Comparison of ENCODE assay signal across 22 cellular contexts in genomic region chr18:74184875-74185274, GRCh38. TPM values are rescaled to one million over a fixed set of nuclear protein-coding genes. Genes with fewer than 3 reads are reported as not detected.
DNase-seq lines count a peak whose midpoint lies in the region; ATAC-seq and TF ChIP-seq lines count a peak whose summit lies in the region.
"Had no signal": no experiment of that assay in that cellular context is flagged by ENCODE, and none has a peak within 500 bp of the region (broad histone marks: within the 10 kb centered on the region; RNA-seq: fewer than 3 reads in every experiment).

No MANE protein-coding gene starts in this region.

- 0% methylated on average over 2 of the region's 3 CpGs for WGBS in mammary epithelial cell (ENCODE audit: low coverage, missing lambda C conversion rate)

- no peak overlapping the region for H3K9ac ChIP-seq in mammary epithelial cell (ENCODE audit: insufficient read depth, low read length)
- H3K9ac ChIP-seq: GM23248 had no signal

- CTCF ChIA-PET in mammary epithelial cell (lab: Charles Lee; ENCODE audit: low non-redundant PET) (no interaction called here), MCF 10A (lab: Yijun Ruan, JAX) (interaction anchor here (0.7 to 1.4 kb wide), 4 partner anchors 10 to 309 kb away, joined by 3 to 5 read pairs (median 4); no protein-coding TSS in a partner anchor)

- peaks cover 28% of the 10 kb centered on the region for H3K4me1 ChIP-seq in mammary epithelial cell (ENCODE audit: insufficient read depth, low read length)
- no peaks in the 10 kb centered on the region for H3K4me1 ChIP-seq in RWPE2 (ENCODE audit: insufficient read depth, poor library complexity, severe bottlenecking)

- BruUV-seq in mammary epithelial cell (replicated peaks; lab: Mats Ljungman, UMichigan) (no TSS peak), MCF 10A (replicated peaks; lab: Mats Ljungman, UMichigan) (no TSS peak)

- no peak overlapping the region for H3K27ac Mint-ChIP-seq in MCF 10A (ENCODE audit: low read depth, unreplicated experiment)
- H3K27ac Mint-ChIP-seq in naive thymus-derived CD8-positive, alpha-beta T cell: no peak overlapping the region
- H3K27ac Mint-ChIP-seq: CD8-positive, alpha-beta T cell had no signal

- peaks cover 5% of the 10 kb centered on the region for H3K4me1 Mint-ChIP-seq in MCF 10A (ENCODE audit: insufficient read depth, unreplicated experiment)
- H3K4me1 Mint-ChIP-seq in naive thymus-derived CD8-positive, alpha-beta T cell: peaks cover 0 to 1% (median 0%) of the 10 kb centered on the region in 4 donors

- no peak overlapping the region for H3K4me3 Mint-ChIP-seq in MCF 10A (ENCODE audit: unreplicated experiment)
- H3K4me3 Mint-ChIP-seq in naive thymus-derived CD8-positive, alpha-beta T cell: no peak overlapping the region
- H3K4me3 Mint-ChIP-seq: CD8-positive, alpha-beta T cell had no signal

- H3K79me2 ChIP-seq in mammary epithelial cell (ENCODE audit: insufficient read depth, low read length): no peaks in the 10 kb centered on the region

- peak; percentile 72 for DNase-seq in mammary epithelial cell
- no peak for DNase-seq in MCF 10A (ENCODE audit: unreplicated experiment)
- DNase-seq in RWPE2 (ENCODE audit: low spot score): no peak
- peak; percentile 85 for DNase-seq in islet precursor cell
- no peak for DNase-seq in RKO (ENCODE audit: low spot score)
- DNase-seq in GM20000 (ENCODE audit: low spot score): no peak
- DNase-seq in naive thymus-derived CD8-positive, alpha-beta T cell: no peak
- DNase-seq: AML-193; C1 segment of cervical spinal cord; CD8-positive, alpha-beta T cell; DMS153; GM23248; HCEC 1CT; KG1; NCI-H1105; NCI-H146; NCI-H2029; NCI-H2171 treated with DMSO at 0.1 percent for 48 hours; NCI-H446 treated with DMSO at 0.1 percent for 48 hours; NK-92 treated with Interleukin-12 subunit alpha and Interleukin-12 subunit beta, amount 100 ng/mL, for 24 hours; Right ventricle myocardium superior had no signal

- H3K27me3 Mint-ChIP-seq in MCF 10A (ENCODE audit: insufficient read depth, unreplicated experiment): peaks cover 24% of the 10 kb centered on the region
- H3K27me3 Mint-ChIP-seq in naive thymus-derived CD8-positive, alpha-beta T cell: peaks cover 8 to 39% (median 21%) of the 10 kb centered on the region in 5 donors

- peak overlapping the region; percentile 23 for H2AFZ ChIP-seq in mammary epithelial cell (ENCODE audit: low read depth, low read length)
- H2AFZ ChIP-seq: GM23248 had no signal

- no peaks in the 10 kb centered on the region for H3K36me3 ChIP-seq in mammary epithelial cell (ENCODE audit: insufficient read depth, low read length)
- no peaks in the 10 kb centered on the region for H3K36me3 ChIP-seq in RWPE2 (ENCODE audit: low read depth)

- in situ Hi-C loops in mammary epithelial cell (cut with MboI; ENCODE audit: low sequenced_read_pairs in 2 of 2): loop anchor here in 1 of 2 donors (25.0 kb wide), 1 partner anchor 302 kb away; the partner anchor contains the start of gene CNDP2

- H3K9me3 ChIP-seq in mammary epithelial cell (replicated peaks; ENCODE audit: insufficient read depth, low read length) (no peaks in the 10 kb centered on the region), RWPE2 (ENCODE audit: severe bottlenecking) (no peaks in the 10 kb centered on the region)

- intact Hi-C loops in mammary epithelial cell (cut with micrococcal nuclease): no loop called here
- intact Hi-C loops in MCF 10A (cut with micrococcal nuclease): no loop called here

- H3K4me2 ChIP-seq in mammary epithelial cell (ENCODE audit: insufficient read depth, low read depth, low read length): peak overlapping the region; percentile 12

- H3K27me3 ChIP-seq in mammary epithelial cell (ENCODE audit: insufficient read depth, low read length) (no peaks in the 10 kb centered on the region), RWPE2 (ENCODE audit: insufficient read depth, poor library complexity, severe bottlenecking) (no peaks in the 10 kb centered on the region)

- POLR2A ChIA-PET in MCF 10A (lab: Yijun Ruan, JAX): interaction anchor here (1.3 kb wide), 1 partner anchor 19 kb away, joined by 3 read pairs; no protein-coding TSS in a partner anchor
- POLR2A ChIA-PET in naive thymus-derived CD8-positive, alpha-beta T cell (lab: Charles Lee): no interaction called here

- H3K4me3 ChIP-seq in mammary epithelial cell (replicated peaks in 1 of 3; ENCODE audit: insufficient read depth in 1 of 3, low read depth in 2 of 3, low read length in 3 of 3) (no peak overlapping the region), RWPE2 (ENCODE audit: severe bottlenecking) (no peak overlapping the region)
- H3K4me3 ChIP-seq: GM23248 had no signal

- ATAC-seq in RWPE2 (ENCODE audit: low read depth): peak; percentile 63; the same call in 2 of the 3 replicates
- no peak for ATAC-seq in HG03342 (IDR thresholded peaks at IDR 0.05; ENCODE audit: unreplicated experiment)
- ATAC-seq in naive thymus-derived CD8-positive, alpha-beta T cell: no peak
- ATAC-seq: CD8-positive, alpha-beta T cell had no signal

- dilution Hi-C loops in mammary epithelial cell (cut with HindIII; ENCODE audit: low sequenced_read_pairs): no loop called here

- TF ChIP-seq CTCF in mammary epithelial cell (conservative IDR thresholded peaks at IDR 0.05 in 1 of 2, IDR thresholded peaks at IDR 0.05 in 1 of 2; ENCODE audit: extremely low read depth in 1 of 2, insufficient read depth in 1 of 2, low read depth in 1 of 2, low read length in 2 of 2): no peak
- no peak for TF ChIP-seq CTCF in MCF 10A (IDR thresholded peaks at IDR 0.05; ENCODE audit: unreplicated experiment)
- no peak for TF ChIP-seq CTCF in RWPE2 (IDR thresholded peaks at IDR 0.05; ENCODE audit: poor library complexity, severe bottlenecking)
- TF ChIP-seq CTCF in GM20000 (IDR thresholded peaks at IDR 0.05; ENCODE audit: extremely low read depth, missing control alignments): no peak

- no peak overlapping the region for H3K27ac ChIP-seq in mammary epithelial cell (ENCODE audit: insufficient read depth, low read depth, low read length)
- no peak overlapping the region for H3K27ac ChIP-seq in RWPE2 (ENCODE audit: poor library complexity, severe bottlenecking)
- H3K27ac ChIP-seq: GM23248 had no signal

- H3K9me3 Mint-ChIP-seq in MCF 10A (ENCODE audit: unreplicated experiment): peaks cover 5% of the 10 kb centered on the region
- no peaks in the 10 kb centered on the region for H3K9me3 Mint-ChIP-seq in naive thymus-derived CD8-positive, alpha-beta T cell
- H3K9me3 Mint-ChIP-seq: CD8-positive, alpha-beta T cell had no signal

- H3K36me3 Mint-ChIP-seq in MCF 10A (ENCODE audit: insufficient read depth, unreplicated experiment): no peaks in the 10 kb centered on the region
- H3K36me3 Mint-ChIP-seq in naive thymus-derived CD8-positive, alpha-beta T cell: no peaks in the 10 kb centered on the region
- H3K36me3 Mint-ChIP-seq: CD8-positive, alpha-beta T cell had no signal

- no peaks in the 10 kb centered on the region for H4K20me1 ChIP-seq in mammary epithelial cell (ENCODE audit: insufficient read depth, low read length)

RNA-seq across cellular contexts. Expression of gene TIMM21, which starts 36.6 kb away (rescaled TPM):
- total RNA-seq in mammary epithelial cell: 10 to 100 TPM; 23.0 to 37.5 TPM
- 57.2 TPM for polyA plus RNA-seq in mammary epithelial cell
- polyA minus RNA-seq in mammary epithelial cell: 45.8 TPM
- total RNA-seq in MCF 10A (2022): 33.4 and 48.3 TPM in 2 replicates
- total RNA-seq in naive thymus-derived CD8-positive, alpha-beta T cell: 10 to 100 TPM; 25.8 to 30.6 TPM
- polyA plus RNA-seq in naive thymus-derived CD8-positive, alpha-beta T cell: 10 to 100 TPM; 14.6 to 17.4 (median 15.9) TPM

RNA-seq across cellular contexts. Expression of gene FBXO15, which starts 37.2 kb away (rescaled TPM):
- total RNA-seq in mammary epithelial cell: under 1 TPM; 0.33 to 0.73 TPM
- polyA plus RNA-seq in mammary epithelial cell: 0.36 TPM
- not detected for polyA minus RNA-seq in mammary epithelial cell
- total RNA-seq in MCF 10A (2022): 0.79 and 0.91 TPM in 2 replicates
- total RNA-seq in naive thymus-derived CD8-positive, alpha-beta T cell: 1 to 10 TPM; 4.2 to 4.5 TPM
- 1 to 10 TPM; 1.3 to 3.1 (median 2.0) TPM for polyA plus RNA-seq in naive thymus-derived CD8-positive, alpha-beta T cell
- total RNA-seq: Right ventricle myocardium superior had no signal

Comparison
In these comparisons a context has a peak if more than half of its experiments do, and no peak if none do; other contexts are left out.
1. DNase-seq: peak in mammary epithelial cell (single experiment) and islet precursor cell (single experiment); none in MCF 10A (single experiment), RWPE2 (single experiment), RKO (single experiment), GM20000 (single experiment) and naive thymus-derived CD8-positive, alpha-beta T cell (0 of 10).